In the genomic region with DNA sequence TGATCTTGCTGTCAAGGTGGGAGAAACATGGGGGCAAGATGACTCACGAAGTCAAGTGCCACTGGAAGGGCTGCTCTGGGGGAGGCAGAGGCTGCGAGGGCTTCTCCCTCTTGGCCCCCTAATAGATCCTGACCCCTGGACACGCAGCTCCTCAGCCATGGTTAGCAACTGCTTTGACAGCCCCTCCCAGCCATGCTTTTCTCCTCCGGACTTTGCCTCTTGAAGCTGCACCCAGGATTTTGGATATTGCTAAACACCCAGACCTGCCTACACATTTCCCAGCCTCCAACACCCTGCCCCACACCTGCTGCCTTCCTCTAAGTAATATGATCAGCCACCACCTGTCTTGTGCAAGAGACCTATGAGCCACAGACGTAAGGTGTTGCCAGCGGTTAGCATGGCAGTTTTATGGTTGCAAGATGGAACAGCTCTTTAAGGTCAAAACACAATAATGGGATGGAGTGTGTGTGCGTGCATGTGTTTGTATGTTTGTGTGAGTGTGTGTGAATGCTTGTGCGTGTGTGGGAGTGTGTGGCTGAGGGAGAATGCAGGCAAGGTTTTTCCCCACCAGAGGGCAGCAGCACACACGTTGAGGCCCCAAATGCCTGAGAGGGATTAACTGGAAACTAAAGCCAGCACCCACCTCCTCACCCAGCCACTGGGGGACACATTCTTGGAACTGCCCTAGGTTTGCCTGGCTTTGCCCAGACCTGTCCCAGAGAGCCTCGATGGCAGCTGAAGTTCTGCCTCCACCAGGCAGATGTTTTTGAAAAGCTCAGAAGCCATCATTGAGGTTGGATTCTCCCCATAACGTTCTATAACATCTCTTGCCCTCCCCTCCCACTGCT, we compare ENCODE assay signal across 8 cellular contexts. TPM values are rescaled to one million over a fixed set of nuclear protein-coding genes. Genes with fewer than 3 reads are reported as not detected.
DNase-seq lines count a peak whose midpoint lies in the region; ATAC-seq and TF ChIP-seq lines count a peak whose summit lies in the region.

No MANE protein-coding gene starts in this region.

- H4K20me1 ChIP-seq in KMS-11 (ENCODE audit: insufficient read depth) (no peaks in the 10 kb centered on the region), fibroblast of lung (ENCODE audit: control insufficient read depth, extremely low read depth, insufficient read depth, low read length) (no peaks in the 10 kb centered on the region)

- H3K27me3 ChIP-seq in KMS-11 (ENCODE audit: insufficient read depth, low read depth) (peaks cover 35% of the 10 kb centered on the region), fibroblast of lung (ENCODE audit: control insufficient read depth, insufficient read depth, low read length) (peaks cover 16% of the 10 kb centered on the region)

- H3K4me2 ChIP-seq in KMS-11, result no peak overlapping the region; the same call in 1 of the 2 replicates
- no peak overlapping the region for H3K4me2 ChIP-seq in fibroblast of lung (ENCODE audit: extremely low read depth, insufficient read depth, low read length)

- H2AFZ ChIP-seq in KMS-11 (ENCODE audit: low read depth), result no peak overlapping the region
- H2AFZ ChIP-seq in fibroblast of lung (ENCODE audit: low read length), result no peak overlapping the region

- H3K27me3 Mint-ChIP-seq in natural killer cell (ENCODE audit: low read depth in 2 of 2), result peaks cover 7 to 12% of the 10 kb centered on the region in 2 donors

- no peak overlapping the region for H3K4me3 Mint-ChIP-seq in natural killer cell
- H3K4me3 Mint-ChIP-seq in stimulated activated effector memory CD8-positive, alpha-beta T cell treated with anti-CD3 and anti-CD28 coated beads, Interleukin-12 subunit alpha, Interleukin-12 subunit beta, amount 100 ng/mL, for 72 hours, result no peak overlapping the region

- H3K4me1 ChIP-seq in KMS-11 (ENCODE audit: low read depth, poor library complexity, severe bottlenecking) (peaks cover 7% of the 10 kb centered on the region), fibroblast of lung (ENCODE audit: control insufficient read depth, extremely low read depth, insufficient read depth, low read length) (peaks cover 8% of the 10 kb centered on the region)

- no peaks in the 10 kb centered on the region for H3K9me3 ChIP-seq in fibroblast of lung (ENCODE audit: control insufficient read depth, insufficient read depth, low read depth, low read length)

- peak; percentile 71 to 91 (median 86) for ATAC-seq in natural killer cell
- peak; percentile 69 for ATAC-seq in stimulated activated effector memory CD8-positive, alpha-beta T cell treated with anti-CD3 and anti-CD28 coated beads, Interleukin-12 subunit alpha, Interleukin-12 subunit beta, amount 100 ng/mL, for 72 hours
- no peak for ATAC-seq in HG03045 (IDR thresholded peaks at IDR 0.05; ENCODE audit: unreplicated experiment)

- no peaks in the 10 kb centered on the region for H3K36me3 ChIP-seq in KMS-11 (ENCODE audit: insufficient read depth)
- no peaks in the 10 kb centered on the region for H3K36me3 ChIP-seq in fibroblast of lung (ENCODE audit: control insufficient read depth, insufficient read depth, low read length)

- H3K27ac ChIP-seq in KMS-11, result no peak overlapping the region
- H3K27ac ChIP-seq in fibroblast of lung (ENCODE audit: insufficient read depth, low read length), result no peak overlapping the region

- intact Hi-C loops in natural killer cell (cut with micrococcal nuclease), result loop anchor here (1.0 kb wide), 3 partner anchors 159 to 410 kb away; no protein-coding TSS in a partner anchor

- no peaks in the 10 kb centered on the region for H3K9me3 Mint-ChIP-seq in natural killer cell
- H3K9me3 Mint-ChIP-seq in stimulated activated effector memory CD8-positive, alpha-beta T cell treated with anti-CD3 and anti-CD28 coated beads, Interleukin-12 subunit alpha, Interleukin-12 subunit beta, amount 100 ng/mL, for 72 hours, result no peaks in the 10 kb centered on the region

- H3K4me3 ChIP-seq in KMS-11 (IDR thresholded peaks at IDR 0.05; ENCODE audit: insufficient read depth, low read depth, low read length) (no peak overlapping the region), fibroblast of lung (replicated peaks in 1 of 4; ENCODE audit: control extremely low read depth in 1 of 4, insufficient read depth in 1 of 4, low read depth in 3 of 4, low read length in 4 of 4) (peak overlapping the region in 1 of 4 experiments; percentile 38)

- TF ChIP-seq CTCF in KMS-11 (conservative IDR thresholded peaks at IDR 0.05; ENCODE audit: low read depth, low read length), result peak; percentile 85
- peak; percentile 94 for TF ChIP-seq CTCF in fibroblast of lung (conservative IDR thresholded peaks at IDR 0.05 in 1 of 2, IDR thresholded peaks at IDR 0.05 in 1 of 2; ENCODE audit: low read depth in 1 of 2, low read length in 2 of 2)
- peak; percentile 75 for TF ChIP-seq CTCF in natural killer cell (IDR thresholded peaks at IDR 0.05)

- no peak overlapping the region for H3K27ac Mint-ChIP-seq in natural killer cell
- H3K27ac Mint-ChIP-seq in stimulated activated effector memory CD8-positive, alpha-beta T cell treated with anti-CD3 and anti-CD28 coated beads, Interleukin-12 subunit alpha, Interleukin-12 subunit beta, amount 100 ng/mL, for 72 hours, result no peak overlapping the region

- H3K36me3 Mint-ChIP-seq in natural killer cell, result no peaks in the 10 kb centered on the region
- H3K36me3 Mint-ChIP-seq in stimulated activated effector memory CD8-positive, alpha-beta T cell treated with anti-CD3 and anti-CD28 coated beads, Interleukin-12 subunit alpha, Interleukin-12 subunit beta, amount 100 ng/mL, for 72 hours, result no peaks in the 10 kb centered on the region

- no peaks in the 10 kb centered on the region for H3K79me2 ChIP-seq in KMS-11 (ENCODE audit: insufficient read depth, low read depth)
- H3K79me2 ChIP-seq in fibroblast of lung (ENCODE audit: control insufficient read depth, insufficient read depth, low read length), result no peaks in the 10 kb centered on the region

- peak; percentile 91 for DNase-seq in COLO829 (ENCODE audit: low spot score)
- DNase-seq in OCI-M1 (lab: John Stamatoyannopoulos, UW), result peak; percentile 83
- peak; percentile 65 for DNase-seq in activated T-cell treated with anti-CD3 and anti-CD28 coated beads for 48 hours (ENCODE audit: low read depth)
- peak; percentile 59 to 75 for DNase-seq in fibroblast of lung (ENCODE audit: low read depth in 2 of 2)
- DNase-seq in natural killer cell, result peak; percentile 66
- DNase-seq in stimulated activated effector memory CD8-positive, alpha-beta T cell treated with anti-CD3 and anti-CD28 coated beads, Interleukin-12 subunit alpha, Interleukin-12 subunit beta, amount 100 ng/mL, for 72 hours (ENCODE audit: low spot score in 2 of 2), result peak; percentile 59 to 85

- peaks cover 5% of the 10 kb centered on the region in 2 donors for H3K4me1 Mint-ChIP-seq in natural killer cell
- peaks cover 6% of the 10 kb centered on the region for H3K4me1 Mint-ChIP-seq in stimulated activated effector memory CD8-positive, alpha-beta T cell treated with anti-CD3 and anti-CD28 coated beads, Interleukin-12 subunit alpha, Interleukin-12 subunit beta, amount 100 ng/mL, for 72 hours

- H3K9ac ChIP-seq in KMS-11, result no peak overlapping the region
- H3K9ac ChIP-seq in fibroblast of lung (ENCODE audit: insufficient read depth, low read length), result no peak overlapping the region

RNA-seq across cellular contexts. Expression of gene IP6K3, which starts 2.5 kb away (rescaled TPM):
- total RNA-seq in fibroblast of lung, result 1.8 and 5.4 TPM in 2 replicates
- 0.46 and 0.84 TPM in 2 replicates for polyA plus RNA-seq in fibroblast of lung
- polyA plus RNA-seq in fibroblast of lung (2012), result 0.71 and 0.89 TPM in 2 replicates
- not detected in 2 replicates for polyA minus RNA-seq in fibroblast of lung (ENCODE audit: low replicate concordance)
- total RNA-seq in natural killer cell, result not detected

RNA-seq across cellular contexts. Expression of gene UQCC2, which starts 32.7 kb away (rescaled TPM):
- 22.9 and 36.5 TPM in 2 replicates for total RNA-seq in fibroblast of lung
- 33.8 and 48.3 TPM in 2 replicates for polyA plus RNA-seq in fibroblast of lung
- polyA plus RNA-seq in fibroblast of lung (2012), result 154 and 209 TPM in 2 replicates
- polyA minus RNA-seq in fibroblast of lung (ENCODE audit: low replicate concordance), result 11.2 and 13.9 TPM in 2 replicates
- total RNA-seq in natural killer cell, result 10 to 100 TPM; 15.8 to 19.6 (median 16.5) TPM

RNA-seq across cellular contexts. Expression of gene LEMD2, which starts 44.7 kb away (rescaled TPM):
- 51.9 and 61.9 TPM in 2 replicates for total RNA-seq in fibroblast of lung
- 23.6 and 25.7 TPM in 2 replicates for polyA plus RNA-seq in fibroblast of lung
- polyA plus RNA-seq in fibroblast of lung (2012), result 30.3 and 32.5 TPM in 2 replicates
- polyA minus RNA-seq in fibroblast of lung (ENCODE audit: low replicate concordance), result 61.3 and 93.7 TPM in 2 replicates
- 100 to 1,000 TPM; 109 to 133 (median 121) TPM for total RNA-seq in natural killer cell

RNA-seq across cellular contexts. Expression of gene MLN, which starts 59.6 kb away (rescaled TPM):
- total RNA-seq in fibroblast of lung (not detected in 2 replicates), natural killer cell (not detected)
- polyA plus RNA-seq in fibroblast of lung, result not detected in 2 replicates
- not detected in 2 replicates for polyA plus RNA-seq in fibroblast of lung (2012)
- not detected in 2 replicates for polyA minus RNA-seq in fibroblast of lung (ENCODE audit: low replicate concordance)
